In the genomic region with DNA sequence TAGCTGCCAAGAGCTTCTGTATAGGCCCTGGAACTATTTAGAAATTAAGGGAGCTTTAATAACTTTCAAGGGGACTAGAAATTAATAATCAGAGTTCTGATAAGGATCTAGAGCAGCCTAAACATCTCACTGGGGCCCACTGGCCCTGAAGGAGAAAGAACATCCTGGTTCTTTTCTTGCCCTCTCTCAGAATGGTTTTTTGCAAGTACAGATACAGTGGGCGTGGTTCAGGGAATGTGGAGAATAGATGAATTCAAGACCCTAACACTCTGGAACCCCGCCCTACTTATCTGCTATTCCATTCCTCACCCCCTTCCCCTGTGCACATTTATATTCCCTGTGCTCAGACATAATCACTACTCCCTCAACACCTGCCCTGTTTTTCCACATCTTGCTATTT, we compare ENCODE assay signal across 30 cellular contexts.
"Had no signal": no experiment of that assay in that cellular context is flagged by ENCODE, and none has a peak within 500 bp of the region (broad histone marks: within the 10 kb centered on the region; RNA-seq: fewer than 3 reads in every experiment).

No MANE protein-coding gene starts in this region.

- H3K9ac ChIP-seq: neural progenitor cell, parathyroid adenoma had no signal

- H3K27me3 ChIP-seq: neural progenitor cell, ovary, right lobe of liver, spleen, thyroid gland, tibial nerve, upper lobe of left lung, vagina had no signal

- ATAC-seq: naive thymus-derived CD8-positive, alpha-beta T cell; natural killer cell treated with Interleukin-12 subunit alpha and Interleukin-12 subunit beta and Interleukin-15 and Interleukin-18, amount 100 ng/mL, for 72 hours; psoas muscle; right cardiac atrium; right lobe of liver; stimulated activated memory B cell treated with anti-CD40 and anti-IgM and Interleukin-4, amounts not matched to agents 10 μg/mL and 1 μg/mL and 100 μg/mL, for 72 hours; stimulated activated naive CD8-positive, alpha-beta T cell treated with anti-CD3 and anti-CD28 coated beads, Interleukin-15, amount 100 ng/mL, for 72 hours; stimulated activated naive CD8-positive, alpha-beta T cell treated with anti-CD3 and anti-CD28 coated beads, Interleukin-15, Interleukin-2, amounts not matched to agents 100 U/mL and 50 U/mL, for 24 hours had no signal

- H3K4me1 ChIP-seq: psoas muscle, right lobe of liver had no signal

- H3K79me2 ChIP-seq: parathyroid adenoma had no signal

- H3K36me3 ChIP-seq: neural progenitor cell, ovary, right lobe of liver, spleen, thoracic aorta, thyroid gland, upper lobe of left lung, vagina had no signal

- FAIRE-seq: urothelium cell line had no signal

- H3K36me3 Mint-ChIP-seq: natural killer cell treated with Interleukin-12 subunit alpha and Interleukin-12 subunit beta and Interleukin-15 and Interleukin-18, amount 100 ng/mL, for 72 hours; stimulated activated memory B cell treated with anti-CD40 and anti-IgM and Interleukin-4, amounts not matched to agents 10 μg/mL and 1 μg/mL and 100 μg/mL, for 72 hours had no signal

- H3K27me3 Mint-ChIP-seq: progenitor cell of endocrine pancreas; stimulated activated naive CD8-positive, alpha-beta T cell treated with anti-CD3 and anti-CD28 coated beads, Interleukin-15, amount 100 ng/mL, for 72 hours had no signal

- H2AFZ ChIP-seq: neural progenitor cell, parathyroid adenoma had no signal

- H3K9me3 ChIP-seq: ovary, right lobe of liver, thoracic aorta, thyroid gland had no signal

- H3K4me2 ChIP-seq: neural progenitor cell, smooth muscle cell had no signal

- H3K27ac Mint-ChIP-seq: naive thymus-derived CD8-positive, alpha-beta T cell; natural killer cell treated with Interleukin-12 subunit alpha and Interleukin-12 subunit beta and Interleukin-15 and Interleukin-18, amount 100 ng/mL, for 72 hours; neural progenitor cell; progenitor cell of endocrine pancreas; stimulated activated memory B cell treated with anti-CD40 and anti-IgM and Interleukin-4, amounts not matched to agents 10 μg/mL and 1 μg/mL and 100 μg/mL, for 72 hours; stimulated activated naive CD8-positive, alpha-beta T cell treated with anti-CD3 and anti-CD28 coated beads, Interleukin-15, amount 100 ng/mL, for 72 hours had no signal

- H3K4me3 ChIP-seq: neural progenitor cell, ovary, psoas muscle, right lobe of liver, skin epidermis, smooth muscle cell, spleen, thoracic aorta, thyroid gland, tibial nerve, upper lobe of left lung, vagina had no signal

- H3K4me1 Mint-ChIP-seq: naive thymus-derived CD8-positive, alpha-beta T cell; stimulated activated memory B cell treated with anti-CD40 and anti-IgM and Interleukin-4, amounts not matched to agents 10 μg/mL and 1 μg/mL and 100 μg/mL, for 72 hours; stimulated activated naive CD8-positive, alpha-beta T cell treated with anti-CD3 and anti-CD28 coated beads, Interleukin-15, amount 100 ng/mL, for 72 hours had no signal

- DNase-seq: naive thymus-derived CD8-positive, alpha-beta T cell; occipital lobe; ovary; posterior cingulate gyrus; psoas muscle; right cardiac atrium; right lobe of liver; spleen; stimulated activated CD4-positive, alpha-beta T cell treated with anti-CD3 and anti-CD28 coated beads, Interleukin-12 subunit alpha, Interleukin-12 subunit beta, amount 100 ng/mL, for 4 hours; stimulated activated CD4-positive, alpha-beta T cell treated with anti-CD3 and anti-CD28 coated beads, Interleukin-1b, Interleukin-23, amount 100 ng/mL, for 48 hours; stimulated activated CD4-positive, alpha-beta T cell treated with anti-CD3 and anti-CD28 coated beads, Interleukin-4, amount 100 ng/mL, for 1 hour; stimulated activated CD4-positive, alpha-beta T cell treated with anti-CD3 and anti-CD28 coated beads, Interleukin-4, amount 100 ng/mL, for 4 hours; stimulated activated CD8-positive, alpha-beta memory T cell treated with anti-CD3 and anti-CD28 coated beads, Interleukin-4, amount 100 ng/mL, for 48 hours; stimulated activated naive CD4-positive, alpha-beta T cell; stimulated activated naive CD8-positive, alpha-beta T cell treated with anti-CD3 and anti-CD28 coated beads, Interleukin-15, amount 100 ng/mL, for 72 hours; stimulated activated naive CD8-positive, alpha-beta T cell treated with anti-CD3 and anti-CD28 coated beads, Interleukin-15, Interleukin-2, amounts not matched to agents 100 U/mL and 50 U/mL, for 24 hours; thyroid gland; trophoblast cell; upper lobe of left lung had no signal

- H3K27ac ChIP-seq: neural progenitor cell, ovary, parathyroid adenoma, psoas muscle, right lobe of liver, skin epidermis, spleen, thoracic aorta, thyroid gland, tibial nerve, upper lobe of left lung had no signal

- H3K4me3 Mint-ChIP-seq: naive thymus-derived CD8-positive, alpha-beta T cell; natural killer cell treated with Interleukin-12 subunit alpha and Interleukin-12 subunit beta and Interleukin-15 and Interleukin-18, amount 100 ng/mL, for 72 hours; neural progenitor cell; stimulated activated memory B cell treated with anti-CD40 and anti-IgM and Interleukin-4, amounts not matched to agents 10 μg/mL and 1 μg/mL and 100 μg/mL, for 72 hours; stimulated activated naive CD8-positive, alpha-beta T cell treated with anti-CD3 and anti-CD28 coated beads, Interleukin-15, amount 100 ng/mL, for 72 hours had no signal
